In the genomic region with DNA sequence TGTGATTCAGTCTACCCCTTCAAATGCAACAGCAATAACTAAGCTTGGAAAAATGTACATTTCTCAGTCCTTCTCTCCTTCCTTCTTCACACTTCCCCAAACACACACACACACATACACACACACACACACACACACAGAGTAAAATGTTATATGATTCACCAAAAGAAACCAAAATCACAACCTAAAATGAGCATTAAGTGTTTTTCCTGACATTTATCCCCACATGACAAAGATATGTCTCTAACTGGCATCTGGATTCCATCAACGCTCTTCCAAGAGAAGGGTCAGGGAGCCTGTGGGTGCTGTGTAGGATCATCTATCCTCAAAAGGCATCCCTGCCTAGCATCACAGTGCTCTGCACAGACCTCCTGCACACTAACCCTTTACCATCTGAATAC, we compare ENCODE assay signal across 15 cellular contexts. TPM values are rescaled to one million over a fixed set of nuclear protein-coding genes. Genes with fewer than 3 reads are reported as not detected.
DNase-seq lines count a peak whose midpoint lies in the region; TF ChIP-seq lines count a peak whose summit lies in the region.
"Had no signal": no experiment of that assay in that cellular context is flagged by ENCODE, and none has a peak within 500 bp of the region (broad histone marks: within the 10 kb centered on the region; RNA-seq: fewer than 3 reads in every experiment).

No MANE protein-coding gene starts in this region.

- no peaks in the 10 kb centered on the region for H4K20me1 ChIP-seq in osteoblast (ENCODE audit: insufficient read depth, low read length)
- no peaks in the 10 kb centered on the region for H4K20me1 ChIP-seq in OCI-LY7 (ENCODE audit: insufficient read depth, low read length)

- BruUV-seq in OCI-LY7 (replicated peaks; lab: Mats Ljungman, UMichigan): no TSS peak

- CTCF ChIA-PET in OCI-LY7 (lab: Charles Lee; ENCODE audit: unreplicated experiment): no interaction called here

- peaks cover 20% of the 10 kb centered on the region for H3K4me1 Mint-ChIP-seq in HFFc6 (ENCODE audit: low read depth)
- H3K4me1 Mint-ChIP-seq: activated B cell treated with CpG ODN at 0.5 μM for 24 hours; activated CD8-positive, alpha-beta memory T cell treated with anti-CD3 and anti-CD28 coated beads, Interleukin-2, amount 10 ng/mL, durations not matched to agents 7 days and 5 days had no signal

- no peak for TF ChIP-seq POLR2A in esophagus squamous epithelium (IDR thresholded peaks at IDR 0.05)

- intact Hi-C loops in esophagus squamous epithelium (cut with DNase I) (no loop called here), OCI-LY7 (cut with micrococcal nuclease; ENCODE audit: unreplicated experiment) (no loop called here)

- TF ChIP-seq CTCF in HFFc6 (IDR thresholded peaks at IDR 0.05): no peak
- TF ChIP-seq CTCF in esophagus squamous epithelium (IDR thresholded peaks at IDR 0.05): no peak
- no peak for TF ChIP-seq CTCF in osteoblast (IDR thresholded peaks at IDR 0.05; ENCODE audit: extremely low read depth, low read depth, low read length)
- TF ChIP-seq CTCF in OCI-LY7 (conservative IDR thresholded peaks at IDR 0.05; ENCODE audit: low read length): no peak

- H3K9me2 ChIP-seq in OCI-LY7 (ENCODE audit: insufficient read depth, low read length): no peaks in the 10 kb centered on the region

- H3K4me2 ChIP-seq in osteoblast (ENCODE audit: insufficient read depth, low read length) (peak overlapping the region; percentile 47), OCI-LY7 (ENCODE audit: low read length) (no peak overlapping the region)

- H2AFZ ChIP-seq in osteoblast (ENCODE audit: low read length): no peak overlapping the region
- H2AFZ ChIP-seq in OCI-LY7 (ENCODE audit: low read length): no peak overlapping the region

- H3K4me3 Mint-ChIP-seq in HFFc6: no peak overlapping the region
- H3K4me3 Mint-ChIP-seq: activated B cell treated with CpG ODN at 0.5 μM for 24 hours; activated CD8-positive, alpha-beta memory T cell treated with anti-CD3 and anti-CD28 coated beads, Interleukin-2, amount 10 ng/mL, durations not matched to agents 7 days and 5 days; brain had no signal

- 43 to 100% methylated on average over 1 of the region's 1 CpG for WGBS in esophagus squamous epithelium, 2 donors

- H3K9me3 Mint-ChIP-seq in HFFc6: no peaks in the 10 kb centered on the region
- H3K9me3 Mint-ChIP-seq: activated B cell treated with CpG ODN at 0.5 μM for 24 hours, brain had no signal

- peaks cover 0 to 86% (median 37%) of the 10 kb centered on the region in 3 donors for H3K4me1 ChIP-seq in esophagus squamous epithelium
- H3K4me1 ChIP-seq in osteoblast (ENCODE audit: insufficient read depth, low read length): peaks cover 57% of the 10 kb centered on the region
- H3K4me1 ChIP-seq in OCI-LY7 (ENCODE audit: insufficient read depth, low read length, poor library complexity, severe bottlenecking): no peaks in the 10 kb centered on the region

- H3K36me3 ChIP-seq in esophagus squamous epithelium (no peaks in the 10 kb centered on the region), osteoblast (ENCODE audit: insufficient read depth, low read length) (peaks cover 18% of the 10 kb centered on the region), OCI-LY7 (ENCODE audit: insufficient read depth, low read length) (no peaks in the 10 kb centered on the region)

- no peak overlapping the region for H3K27ac Mint-ChIP-seq in HFFc6
- H3K27ac Mint-ChIP-seq: activated B cell treated with CpG ODN at 0.5 μM for 24 hours; activated CD8-positive, alpha-beta memory T cell treated with anti-CD3 and anti-CD28 coated beads, Interleukin-2, amount 10 ng/mL, durations not matched to agents 7 days and 5 days; brain had no signal

- peaks cover 25% of the 10 kb centered on the region for H3K79me2 ChIP-seq in osteoblast (ENCODE audit: insufficient read depth, low read length)
- no peaks in the 10 kb centered on the region for H3K79me2 ChIP-seq in OCI-LY7 (ENCODE audit: insufficient read depth, low read depth, low read length)

- peaks cover 41% of the 10 kb centered on the region for H3K36me3 Mint-ChIP-seq in HFFc6 (ENCODE audit: low read depth)
- H3K36me3 Mint-ChIP-seq: activated CD8-positive, alpha-beta memory T cell treated with anti-CD3 and anti-CD28 coated beads, Interleukin-2, amount 10 ng/mL, durations not matched to agents 7 days and 5 days had no signal

- H3K27ac ChIP-seq in esophagus squamous epithelium: peak overlapping the region in 3 of 4 donors; percentile 12 to 71 (median 71)
- H3K27ac ChIP-seq in osteoblast (ENCODE audit: low read depth, low read length): peak overlapping the region; percentile 62
- no peak overlapping the region for H3K27ac ChIP-seq in OCI-LY7 (ENCODE audit: low read depth, low read length, poor library complexity, severe bottlenecking)

- H3K4me3 ChIP-seq in esophagus squamous epithelium (no peak overlapping the region), osteoblast (ENCODE audit: insufficient read depth, low read length) (no peak overlapping the region), OCI-LY7 (ENCODE audit: low read depth, low read length, poor library complexity, severe bottlenecking) (no peak overlapping the region)
- H3K4me3 ChIP-seq: mucosa of descending colon had no signal

- POLR2A ChIA-PET in OCI-LY7 (lab: Charles Lee): interaction anchor here (0.6 to 1.3 kb wide), 4 partner anchors 10 to 1011 kb away, joined by 3 to 5 read pairs (median 4); no protein-coding TSS in a partner anchor

- H3K9me3 ChIP-seq in esophagus squamous epithelium: no peaks in the 10 kb centered on the region
- H3K9me3 ChIP-seq in osteoblast (ENCODE audit: low read depth, low read length): no peaks in the 10 kb centered on the region
- H3K9me3 ChIP-seq in OCI-LY7 (ENCODE audit: low read length): no peaks in the 10 kb centered on the region
- H3K9me3 ChIP-seq: mucosa of descending colon had no signal

- DNase-seq in AG08395 (ENCODE audit: low spot score): peak; percentile 53
- DNase-seq in HFFc6: peak; percentile 85
- no peak for DNase-seq in esophagus squamous epithelium (lab: John Stamatoyannopoulos, UW)
- DNase-seq in osteoblast (ENCODE audit: insufficient read length, low spot score, missing footprints): peak; percentile 54
- DNase-seq in SKM-1 treated with dmso at 0.1 percent for 144 hours (lab: John Stamatoyannopoulos, UW; ENCODE audit: unreplicated experiment): no peak
- DNase-seq in putamen (ENCODE audit: low spot score): no peak
- DNase-seq in OCI-LY7 (ENCODE audit: low spot score): no peak
- no peak for DNase-seq in NCI-H187 treated with DMSO at 0.1 percent for 48 hours (lab: John Stamatoyannopoulos, UW)
- DNase-seq: activated B cell treated with CpG ODN at 0.5 μM for 24 hours; activated CD8-positive, alpha-beta memory T cell treated with anti-CD3 and anti-CD28 coated beads, Interleukin-2, amount 10 ng/mL, durations not matched to agents 7 days and 5 days; activated gamma-delta T cell; effector CD8-positive, alpha-beta T cell; mucosa of descending colon; PC-3 had no signal

- H3K27me3 ChIP-seq in esophagus squamous epithelium (no peaks in the 10 kb centered on the region), osteoblast (ENCODE audit: insufficient read depth, low read length) (no peaks in the 10 kb centered on the region)

- H3K27me3 Mint-ChIP-seq in HFFc6 (ENCODE audit: insufficient read depth): no peaks in the 10 kb centered on the region
- H3K27me3 Mint-ChIP-seq: activated B cell treated with CpG ODN at 0.5 μM for 24 hours; activated CD8-positive, alpha-beta memory T cell treated with anti-CD3 and anti-CD28 coated beads, Interleukin-2, amount 10 ng/mL, durations not matched to agents 7 days and 5 days had no signal

RNA-seq across cellular contexts. Expression of gene PDZRN3, which starts 21.0 kb away (rescaled TPM):
- total RNA-seq in HFFc6 (2021; fragmentation: NEBNext Ultra II Directional; extraction: Animal tissue kit (Norgen Biotek cat#: 25700)): 10 to 100 TPM; 15.1 to 18.5 (median 16.7) TPM
- total RNA-seq in esophagus squamous epithelium (10 to 100 TPM; 22.1 to 54.9 (median 38.9) TPM), osteoblast (18.3 and 26.4 TPM in 2 replicates), OCI-LY7 (2022) (0.48 and 0.95 TPM in 2 replicates)
- total RNA-seq in OCI-LY7 (2014; rRNA removed; shearing (Covaris generic)): not detected in 2 replicates
- total RNA-seq: activated B cell treated with CpG ODN at 0.5 μM for 24 hours; activated CD8-positive, alpha-beta memory T cell treated with anti-CD3 and anti-CD28 coated beads, Interleukin-2, amount 10 ng/mL, durations not matched to agents 7 days and 5 days; PC-3 had no signal

Comparison
In these comparisons a context has a peak if more than half of its experiments do, and no peak if none do; other contexts are left out.
1. DNase-seq: peak in AG08395 (single experiment), HFFc6 (single experiment) and osteoblast (single experiment); none in esophagus squamous epithelium (single experiment), SKM-1 treated with dmso at 0.1 percent for 144 hours (single experiment), putamen (single experiment), OCI-LY7 (single experiment) and NCI-H187 treated with DMSO at 0.1 percent for 48 hours (single experiment).